13 cellular contexts compared by ENCODE assay signal in genomic region chr16:67034478-67034877, GRCh38. TPM values are rescaled to one million over a fixed set of nuclear protein-coding genes. Genes with fewer than 3 reads are reported as not detected.
DNase-seq lines count a peak whose midpoint lies in the region; FAIRE-seq and TF ChIP-seq lines count a peak whose summit lies in the region.
"Had no signal": no experiment of that assay in that cellular context is flagged by ENCODE, and none has a peak within 500 bp of the region (broad histone marks: within the 10 kb centered on the region; RNA-seq: fewer than 3 reads in every experiment).

No MANE protein-coding gene starts in this region.

- H3K9me3 Mint-ChIP-seq in activated CD4-positive, alpha-beta T cell treated with anti-CD3 and anti-CD28 coated beads, Interleukin-2, amount 10 ng/mL, durations not matched to agents 24 days and 14 days, result no peaks in the 10 kb centered on the region
- H3K9me3 Mint-ChIP-seq: IgD-negative memory B cell had no signal

- H3K9ac ChIP-seq in SU-DHL-6 (ENCODE audit: low read length), result no peak overlapping the region
- no peak overlapping the region for H3K9ac ChIP-seq in endothelial cell of umbilical vein (replicated peaks; ENCODE audit: extremely low read depth, insufficient read depth, low read length)

- peaks cover 18% of the 10 kb centered on the region for H3F3A ChIP-seq in SU-DHL-6 (ENCODE audit: insufficient read depth)

- no peak for FAIRE-seq in endothelial cell of umbilical vein (lab: Jason Lieb, UNC)

- H4K20me1 ChIP-seq in SU-DHL-6 (ENCODE audit: low read depth, low read length), result peaks cover 25% of the 10 kb centered on the region
- peaks cover 21% of the 10 kb centered on the region for H4K20me1 ChIP-seq in endothelial cell of umbilical vein (replicated peaks; ENCODE audit: control insufficient read depth, extremely low read depth, insufficient read depth, low read length)

- H3K27me3 ChIP-seq in SU-DHL-6 (ENCODE audit: low read length) (no peaks in the 10 kb centered on the region), endothelial cell of umbilical vein (ENCODE audit: control insufficient read depth in 2 of 2, insufficient read depth in 2 of 2, low read length in 2 of 2) (no peaks in the 10 kb centered on the region), ascending aorta (no peaks in the 10 kb centered on the region)
- H3K27me3 ChIP-seq: upper lobe of left lung had no signal

- TF ChIP-seq POLR2A in endothelial cell of umbilical vein (IDR thresholded peaks at IDR 0.05; ENCODE audit: low read depth, low read length), result no peak

- TF ChIP-seq CTCF in SU-DHL-6 (IDR thresholded peaks at IDR 0.05; ENCODE audit: insufficient read depth, low read length, poor library complexity, severe bottlenecking) (no peak), endothelial cell of umbilical vein (IDR thresholded peaks at IDR 0.05; ENCODE audit: extremely low read depth in 1 of 2, insufficient read depth in 1 of 2, low read depth in 1 of 2, low read length in 2 of 2) (no peak), ascending aorta (IDR thresholded peaks at IDR 0.05) (no peak)

- peak overlapping the region; percentile 7 for H3K4me3 Mint-ChIP-seq in activated CD4-positive, alpha-beta T cell treated with anti-CD3 and anti-CD28 coated beads, Interleukin-2, amount 10 ng/mL, durations not matched to agents 24 days and 14 days

- H3K4me2 ChIP-seq in SU-DHL-6 (ENCODE audit: low read depth, low read length, poor library complexity, severe bottlenecking), result peak overlapping the region; percentile 25
- H3K4me2 ChIP-seq in endothelial cell of umbilical vein (ENCODE audit: insufficient read depth, low read length), result peak overlapping the region; percentile 29

- H3K79me2 ChIP-seq in SU-DHL-6 (ENCODE audit: insufficient read depth, low read length), result peaks cover 99% of the 10 kb centered on the region
- peaks cover 97% of the 10 kb centered on the region for H3K79me2 ChIP-seq in endothelial cell of umbilical vein (ENCODE audit: control insufficient read depth, insufficient read depth, low read length)

- H3K4me1 ChIP-seq in endothelial cell of umbilical vein (ENCODE audit: control insufficient read depth, extremely low read depth, insufficient read depth, low read length) (peaks cover 28% of the 10 kb centered on the region), ascending aorta (peaks cover 8 to 17% of the 10 kb centered on the region in 2 donors)

- H3K9me2 ChIP-seq in SU-DHL-6 (replicated peaks; ENCODE audit: insufficient read depth, low read length), result no peaks in the 10 kb centered on the region

- peaks cover 57% of the 10 kb centered on the region for H3K4me1 Mint-ChIP-seq in activated CD4-positive, alpha-beta T cell treated with anti-CD3 and anti-CD28 coated beads, Interleukin-2, amount 10 ng/mL, durations not matched to agents 24 days and 14 days

- peak overlapping the region; percentile 42 for H3K27ac Mint-ChIP-seq in activated CD4-positive, alpha-beta T cell treated with anti-CD3 and anti-CD28 coated beads, Interleukin-2, amount 10 ng/mL, durations not matched to agents 24 days and 14 days

- peaks cover 37% of the 10 kb centered on the region for H3K36me3 ChIP-seq in SU-DHL-6 (ENCODE audit: low read length)
- peaks cover 0 to 17% of the 10 kb centered on the region in 2 experiments for H3K36me3 ChIP-seq in endothelial cell of umbilical vein (ENCODE audit: control insufficient read depth in 2 of 2, extremely low read depth in 1 of 2, insufficient read depth in 2 of 2, low read length in 2 of 2)
- peaks cover 4 to 11% of the 10 kb centered on the region in 2 donors for H3K36me3 ChIP-seq in ascending aorta

- no peaks in the 10 kb centered on the region for H3K27me3 Mint-ChIP-seq in activated CD4-positive, alpha-beta T cell treated with anti-CD3 and anti-CD28 coated beads, Interleukin-2, amount 10 ng/mL, durations not matched to agents 24 days and 14 days
- H3K27me3 Mint-ChIP-seq: IgD-negative memory B cell had no signal

- H3K27ac ChIP-seq in SU-DHL-6 (ENCODE audit: low read depth, low read length) (no peak overlapping the region), endothelial cell of umbilical vein (ENCODE audit: insufficient read depth, low read depth, low read length) (no peak overlapping the region), ascending aorta (no peak overlapping the region)
- H3K27ac ChIP-seq: upper lobe of left lung had no signal

- H3K4me3 ChIP-seq in SU-DHL-6 (ENCODE audit: insufficient read depth, low read length, poor library complexity, severe bottlenecking), result no peak overlapping the region
- H3K4me3 ChIP-seq in endothelial cell of umbilical vein (replicated peaks in 1 of 3; ENCODE audit: insufficient read depth in 1 of 3, low read depth in 1 of 3, low read length in 3 of 3), result no peak overlapping the region
- no peak overlapping the region for H3K4me3 ChIP-seq in ascending aorta
- H3K4me3 ChIP-seq: upper lobe of left lung had no signal

- dilution Hi-C loops in endothelial cell of umbilical vein (cut with MboI; ENCODE audit: extremely low pct_ligation_motif_present, low sequenced_read_pairs), result no loop called here

- intact Hi-C loops in activated CD4-positive, alpha-beta T cell treated with anti-CD3 and anti-CD28 coated beads, Interleukin-2, amount 10 ng/mL, durations not matched to agents 24 days and 14 days (cut with micrococcal nuclease), result loop anchor here (5.0 kb wide), 1 partner anchor 73 kb away; the partner anchor contains the start of gene PHAF1
- intact Hi-C loops in endothelial cell of umbilical vein (cut with micrococcal nuclease), result no loop called here
- intact Hi-C loops in ascending aorta (cut with DNase I), result no loop called here

- POLR2A ChIA-PET in endothelial cell of umbilical vein (lab: Charles Lee), result no interaction called here

- H2AFZ ChIP-seq in SU-DHL-6 (ENCODE audit: low read depth, low read length, severe bottlenecking), result no peak overlapping the region
- no peak overlapping the region for H2AFZ ChIP-seq in endothelial cell of umbilical vein (ENCODE audit: low read depth, low read length)

- CTCF ChIA-PET in endothelial cell of umbilical vein (lab: Charles Lee), result interaction anchor here (1.0 kb wide), 1 partner anchor 16 kb away, joined by 7 read pairs; no protein-coding TSS in a partner anchor

- no peaks in the 10 kb centered on the region for H3K9me1 ChIP-seq in endothelial cell of umbilical vein (replicated peaks; ENCODE audit: control insufficient read depth, extremely low read depth, insufficient read depth, low read length)

- H3K9me3 ChIP-seq in SU-DHL-6 (ENCODE audit: insufficient read depth, low read length) (no peaks in the 10 kb centered on the region), endothelial cell of umbilical vein (replicated peaks; ENCODE audit: control insufficient read depth, insufficient read depth, low read length) (no peaks in the 10 kb centered on the region), ascending aorta (no peaks in the 10 kb centered on the region)
- H3K9me3 ChIP-seq: upper lobe of left lung had no signal

- BruUV-seq in endothelial cell of umbilical vein (replicated peaks; lab: Mats Ljungman, UMichigan), result no TSS peak

- peaks cover 71% of the 10 kb centered on the region for H3K36me3 Mint-ChIP-seq in activated CD4-positive, alpha-beta T cell treated with anti-CD3 and anti-CD28 coated beads, Interleukin-2, amount 10 ng/mL, durations not matched to agents 24 days and 14 days (ENCODE audit: low read depth)
- H3K36me3 Mint-ChIP-seq: IgD-negative memory B cell had no signal

- DNase-seq in activated CD4-positive, alpha-beta T cell treated with anti-CD3 and anti-CD28 coated beads, Interleukin-2, amount 10 ng/mL, durations not matched to agents 24 days and 14 days, result no peak
- DNase-seq in activated CD4-positive, alpha-beta T cell treated with anti-CD3 and anti-CD28 coated beads, Interleukin-2, amount 50 U/mL, for 1 hour, result no peak
- peak; percentile 15 for DNase-seq in endothelial cell of umbilical vein (ENCODE audit: low read depth, low spot score)
- DNase-seq in pons (ENCODE audit: low spot score), result peak; percentile 32
- DNase-seq in H4 (ENCODE audit: low spot score), result no peak
- DNase-seq in ascending aorta (ENCODE audit: low spot score in 2 of 2), result no peak
- DNase-seq in COR-L47 (lab: John Stamatoyannopoulos, UW), result no peak
- DNase-seq: DMS79 treated with DMSO at 0.1 percent for 48 hours, NCI-H2107, OCI-M1, upper lobe of left lung had no signal

TF ChIP-seq in endothelial cell of umbilical vein, 7 proteins besides CTCF, POLR2A, EP300 and RAD21:
- TF ChIP-seq JUN (IDR thresholded peaks at IDR 0.05; ENCODE audit: borderline replicate concordance, insufficient read depth, insufficient read length, low read depth) (peak; percentile 4), EZH2 (IDR thresholded peaks at IDR 0.05; ENCODE audit: borderline replicate concordance, low read depth, low read length, severe bottlenecking) (no peak)

RNA-seq across cellular contexts. Expression of gene CBFB, which starts 5.5 kb away (rescaled TPM):
- total RNA-seq in activated CD4-positive, alpha-beta T cell treated with anti-CD3 and anti-CD28 coated beads, Interleukin-2, amount 10 ng/mL, durations not matched to agents 24 days and 14 days, result 163 and 172 TPM in 2 replicates
- total RNA-seq in endothelial cell of umbilical vein (103 and 113 TPM in 2 replicates), ascending aorta (59.1 TPM)
- 22.0 and 27.8 TPM in 2 replicates for polyA plus RNA-seq in endothelial cell of umbilical vein
- 36.7 and 47.6 TPM in 2 replicates for polyA plus RNA-seq in endothelial cell of umbilical vein (2011; cell fraction: cytosol; rRNA removed)
- polyA plus RNA-seq in endothelial cell of umbilical vein (2011; cell fraction: nucleus; rRNA removed), result 26.1 and 52.4 TPM in 2 replicates
- polyA plus RNA-seq in endothelial cell of umbilical vein (2012), result 82.2 and 88.3 TPM in 2 replicates
- polyA minus RNA-seq in endothelial cell of umbilical vein, result 46.7 and 53.5 TPM in 2 replicates
- polyA minus RNA-seq in endothelial cell of umbilical vein (2011; cell fraction: cytosol; rRNA and poly(A)+ RNA removed), result 62.0 TPM
- 25.5 and 30.5 TPM in 2 replicates for polyA minus RNA-seq in endothelial cell of umbilical vein (2011; cell fraction: nucleus; rRNA and poly(A)+ RNA removed)
- 68.0 and 81.0 TPM in 2 replicates for total RNA-seq in H4 (2014; rRNA removed; shearing (Covaris generic))

RNA-seq across cellular contexts. Expression of gene CES4A, which starts 46.1 kb away (rescaled TPM):
- 27.0 and 27.5 TPM in 2 replicates for total RNA-seq in activated CD4-positive, alpha-beta T cell treated with anti-CD3 and anti-CD28 coated beads, Interleukin-2, amount 10 ng/mL, durations not matched to agents 24 days and 14 days
- total RNA-seq in endothelial cell of umbilical vein (3.9 and 5.4 TPM in 2 replicates), ascending aorta (0.11 TPM)
- 13.3 and 16.4 TPM in 2 replicates for polyA plus RNA-seq in endothelial cell of umbilical vein
- 2.3 and 3.0 TPM in 2 replicates for polyA plus RNA-seq in endothelial cell of umbilical vein (2011; cell fraction: cytosol; rRNA removed)
- 62.6 and 78.1 TPM in 2 replicates for polyA plus RNA-seq in endothelial cell of umbilical vein (2011; cell fraction: nucleus; rRNA removed)
- 7.1 TPM in 2 replicates for polyA plus RNA-seq in endothelial cell of umbilical vein (2012)
- 5.7 and 10.8 TPM in 2 replicates for polyA minus RNA-seq in endothelial cell of umbilical vein
- not detected for polyA minus RNA-seq in endothelial cell of umbilical vein (2011; cell fraction: cytosol; rRNA and poly(A)+ RNA removed)
- 4.9 and 5.2 TPM in 2 replicates for polyA minus RNA-seq in endothelial cell of umbilical vein (2011; cell fraction: nucleus; rRNA and poly(A)+ RNA removed)
- total RNA-seq in H4 (2014; rRNA removed; shearing (Covaris generic)), result not detected in 2 replicates

Comparison
In these comparisons a context has a peak if more than half of its experiments do, and no peak if none do; other contexts are left out.
1. DNase-seq: peak in endothelial cell of umbilical vein (single experiment) and pons (single experiment); none in activated CD4-positive, alpha-beta T cell treated with anti-CD3 and anti-CD28 coated beads, Interleukin-2, amount 10 ng/mL, durations not matched to agents 24 days and 14 days (single experiment), activated CD4-positive, alpha-beta T cell treated with anti-CD3 and anti-CD28 coated beads, Interleukin-2, amount 50 U/mL, for 1 hour (single experiment), H4 (single experiment), ascending aorta (0 of 2) and COR-L47 (single experiment).